1 cellular context compared by ENCODE assay signal in the genomic region with DNA sequence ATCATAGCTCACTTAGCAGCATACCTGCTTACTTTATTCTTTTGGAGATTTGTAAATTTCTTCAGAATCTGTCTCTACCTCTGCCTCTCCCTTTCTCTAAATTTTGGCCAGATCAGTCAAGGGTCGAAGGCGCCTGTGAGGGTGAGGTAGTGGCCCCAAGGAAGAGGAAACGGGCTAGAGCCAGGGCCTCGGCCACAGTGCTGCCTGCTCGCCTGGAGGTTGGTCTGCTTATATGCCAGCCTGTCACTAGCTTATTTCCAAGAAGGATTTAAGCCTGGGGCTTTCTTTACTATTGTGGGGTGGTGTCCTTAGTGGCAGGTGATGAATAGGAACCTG.
TF ChIP-seq lines count a peak whose summit lies in the region.

No MANE protein-coding gene starts in this region.

TF ChIP-seq in WTC11, 78 proteins besides CTCF, POLR2A, EP300 and RAD21 (continued from another document):
- TF ChIP-seq PRDM15 (CRISPR knock-in tag; IDR thresholded peaks at IDR 0.05) (no peak), E2F4 (CRISPR knock-in tag; IDR thresholded peaks at IDR 0.05; ENCODE audit: borderline replicate concordance, low read depth) (no peak), ZNF138 (CRISPR knock-in tag; conservative IDR thresholded peaks at IDR 0.05) (no peak), ZNF671 (CRISPR knock-in tag; IDR thresholded peaks at IDR 0.05) (no peak), TP53 (CRISPR knock-in tag; IDR thresholded peaks at IDR 0.05) (no peak), NFE2L1 (CRISPR knock-in tag; IDR thresholded peaks at IDR 0.05) (no peak), IRF1 (CRISPR knock-in tag; IDR thresholded peaks at IDR 0.05) (no peak), FOXJ3 (CRISPR knock-in tag; IDR thresholded peaks at IDR 0.05; ENCODE audit: borderline replicate concordance) (no peak), NR2C2 (CRISPR knock-in tag; IDR thresholded peaks at IDR 0.05) (no peak), SMAD4 (CRISPR knock-in tag; IDR thresholded peaks at IDR 0.05) (no peak), SP1 (CRISPR knock-in tag; conservative IDR thresholded peaks at IDR 0.05) (no peak), JAZF1 (CRISPR knock-in tag; IDR thresholded peaks at IDR 0.05) (no peak), ZNF232 (CRISPR knock-in tag; IDR thresholded peaks at IDR 0.05) (no peak), PREB (CRISPR knock-in tag; IDR thresholded peaks at IDR 0.05; ENCODE audit: borderline replicate concordance) (no peak), PRRX2 (CRISPR knock-in tag; IDR thresholded peaks at IDR 0.05) (no peak)
- TF ChIP-seq, protein P1, sequence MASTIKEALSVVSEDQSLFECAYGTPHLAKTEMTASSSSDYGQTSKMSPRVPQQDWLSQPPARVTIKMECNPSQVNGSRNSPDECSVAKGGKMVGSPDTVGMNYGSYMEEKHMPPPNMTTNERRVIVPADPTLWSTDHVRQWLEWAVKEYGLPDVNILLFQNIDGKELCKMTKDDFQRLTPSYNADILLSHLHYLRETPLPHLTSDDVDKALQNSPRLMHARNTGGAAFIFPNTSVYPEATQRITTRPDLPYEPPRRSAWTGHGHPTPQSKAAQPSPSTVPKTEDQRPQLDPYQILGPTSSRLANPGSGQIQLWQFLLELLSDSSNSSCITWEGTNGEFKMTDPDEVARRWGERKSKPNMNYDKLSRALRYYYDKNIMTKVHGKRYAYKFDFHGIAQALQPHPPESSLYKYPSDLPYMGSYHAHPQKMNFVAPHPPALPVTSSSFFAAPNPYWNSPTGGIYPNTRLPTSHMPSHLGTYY (CRISPR knock-in tag; IDR thresholded peaks at IDR 0.05), result no peak
- TF ChIP-seq, protein P2, sequence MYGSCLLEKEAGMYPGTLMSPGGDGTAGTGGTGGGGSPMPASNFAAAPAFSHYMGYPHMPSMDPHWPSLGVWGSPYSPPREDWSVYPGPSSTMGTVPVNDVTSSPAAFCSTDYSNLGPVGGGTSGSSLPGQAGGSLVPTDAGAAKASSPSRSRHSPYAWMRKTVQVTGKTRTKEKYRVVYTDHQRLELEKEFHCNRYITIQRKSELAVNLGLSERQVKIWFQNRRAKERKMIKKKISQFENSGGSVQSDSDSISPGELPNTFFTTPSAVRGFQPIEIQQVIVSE (CRISPR knock-in tag; IDR thresholded peaks at IDR 0.05; ENCODE audit: borderline replicate concordance), result no peak
- TF ChIP-seq, protein P3, sequence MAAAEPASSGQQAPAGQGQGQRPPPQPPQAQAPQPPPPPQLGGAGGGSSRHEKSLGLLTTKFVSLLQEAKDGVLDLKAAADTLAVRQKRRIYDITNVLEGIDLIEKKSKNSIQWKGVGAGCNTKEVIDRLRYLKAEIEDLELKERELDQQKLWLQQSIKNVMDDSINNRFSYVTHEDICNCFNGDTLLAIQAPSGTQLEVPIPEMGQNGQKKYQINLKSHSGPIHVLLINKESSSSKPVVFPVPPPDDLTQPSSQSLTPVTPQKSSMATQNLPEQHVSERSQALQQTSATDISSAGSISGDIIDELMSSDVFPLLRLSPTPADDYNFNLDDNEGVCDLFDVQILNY (CRISPR knock-in tag; IDR thresholded peaks at IDR 0.05), result no peak
